Comparison of ENCODE assay signal across 1 cellular context in genomic region chr19:16185123-16185924, GRCh38.
TF ChIP-seq lines count a peak whose summit lies in the region.

Gene FAM32A (plus strand): TSS chr19:16185410. CDS start chr19:16185443, 33 bp downstream.

TF ChIP-seq in HepG2, 621 proteins besides CTCF, POLR2A, EP300 and RAD21 (continued from another document):
- TF ChIP-seq, protein P1, sequence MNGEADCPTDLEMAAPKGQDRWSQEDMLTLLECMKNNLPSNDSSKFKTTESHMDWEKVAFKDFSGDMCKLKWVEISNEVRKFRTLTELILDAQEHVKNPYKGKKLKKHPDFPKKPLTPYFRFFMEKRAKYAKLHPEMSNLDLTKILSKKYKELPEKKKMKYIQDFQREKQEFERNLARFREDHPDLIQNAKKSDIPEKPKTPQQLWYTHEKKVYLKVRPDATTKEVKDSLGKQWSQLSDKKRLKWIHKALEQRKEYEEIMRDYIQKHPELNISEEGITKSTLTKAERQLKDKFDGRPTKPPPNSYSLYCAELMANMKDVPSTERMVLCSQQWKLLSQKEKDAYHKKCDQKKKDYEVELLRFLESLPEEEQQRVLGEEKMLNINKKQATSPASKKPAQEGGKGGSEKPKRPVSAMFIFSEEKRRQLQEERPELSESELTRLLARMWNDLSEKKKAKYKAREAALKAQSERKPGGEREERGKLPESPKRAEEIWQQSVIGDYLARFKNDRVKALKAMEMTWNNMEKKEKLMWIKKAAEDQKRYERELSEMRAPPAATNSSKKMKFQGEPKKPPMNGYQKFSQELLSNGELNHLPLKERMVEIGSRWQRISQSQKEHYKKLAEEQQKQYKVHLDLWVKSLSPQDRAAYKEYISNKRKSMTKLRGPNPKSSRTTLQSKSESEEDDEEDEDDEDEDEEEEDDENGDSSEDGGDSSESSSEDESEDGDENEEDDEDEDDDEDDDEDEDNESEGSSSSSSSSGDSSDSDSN (CRISPR knock-in tag; IDR thresholded peaks at IDR 0.05), result peak; percentile 19; the same call in 1 of the 2 replicates
- TF ChIP-seq ZNF234 (CRISPR knock-in tag; conservative IDR thresholded peaks at IDR 0.05), result no peak
- no peak for TF ChIP-seq RFX1 (IDR thresholded peaks at IDR 0.05)
- TF ChIP-seq BRCA1 (CRISPR knock-in tag; IDR thresholded peaks at IDR 0.05), result 0 out of 2 replicates have a peak, but pooled peaks have one; percentile 72
- TF ChIP-seq, protein P2, sequence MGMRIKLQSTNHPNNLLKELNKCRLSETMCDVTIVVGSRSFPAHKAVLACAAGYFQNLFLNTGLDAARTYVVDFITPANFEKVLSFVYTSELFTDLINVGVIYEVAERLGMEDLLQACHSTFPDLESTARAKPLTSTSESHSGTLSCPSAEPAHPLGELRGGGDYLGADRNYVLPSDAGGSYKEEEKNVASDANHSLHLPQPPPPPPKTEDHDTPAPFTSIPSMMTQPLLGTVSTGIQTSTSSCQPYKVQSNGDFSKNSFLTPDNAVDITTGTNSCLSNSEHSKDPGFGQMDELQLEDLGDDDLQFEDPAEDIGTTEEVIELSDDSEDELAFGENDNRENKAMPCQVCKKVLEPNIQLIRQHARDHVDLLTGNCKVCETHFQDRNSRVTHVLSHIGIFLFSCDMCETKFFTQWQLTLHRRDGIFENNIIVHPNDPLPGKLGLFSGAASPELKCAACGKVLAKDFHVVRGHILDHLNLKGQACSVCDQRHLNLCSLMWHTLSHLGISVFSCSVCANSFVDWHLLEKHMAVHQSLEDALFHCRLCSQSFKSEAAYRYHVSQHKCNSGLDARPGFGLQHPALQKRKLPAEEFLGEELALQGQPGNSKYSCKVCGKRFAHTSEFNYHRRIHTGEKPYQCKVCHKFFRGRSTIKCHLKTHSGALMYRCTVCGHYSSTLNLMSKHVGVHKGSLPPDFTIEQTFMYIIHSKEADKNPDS (CRISPR knock-in tag; IDR thresholded peaks at IDR 0.05), result no peak
- TF ChIP-seq RFXAP (CRISPR knock-in tag; IDR thresholded peaks at IDR 0.05; ENCODE audit: borderline replicate concordance), result 0 out of 2 replicates have a peak, but pooled peaks have one; percentile 66
- TF ChIP-seq BORCS8-MEF2B (CRISPR knock-in tag; IDR thresholded peaks at IDR 0.05), result no peak
- no peak for TF ChIP-seq ARID5B (CRISPR knock-in tag; IDR thresholded peaks at IDR 0.05)
- TF ChIP-seq HDAC6 (IDR thresholded peaks at IDR 0.05; ENCODE audit: low read depth, low read length), result no peak
- TF ChIP-seq ZNF501 (CRISPR knock-in tag; IDR thresholded peaks at IDR 0.05), result peak; percentile 90
- TF ChIP-seq ZNF280D (CRISPR knock-in tag; IDR thresholded peaks at IDR 0.05), result peak; percentile 83
- 0 out of 2 replicates have a peak, but pooled peaks have one; percentile 14 for TF ChIP-seq HIVEP1 (CRISPR knock-in tag; IDR thresholded peaks at IDR 0.05)
- TF ChIP-seq DNMT3B (CRISPR knock-in tag; conservative IDR thresholded peaks at IDR 0.05), result 0 out of 2 replicates have a peak, but pooled peaks have one; percentile 19
- no peak for TF ChIP-seq ZMYM2 (CRISPR knock-in tag; IDR thresholded peaks at IDR 0.05)
- no peak for TF ChIP-seq ZNF776 (CRISPR knock-in tag; IDR thresholded peaks at IDR 0.05)
- TF ChIP-seq ELF3 (CRISPR knock-in tag; IDR thresholded peaks at IDR 0.05), result peak; percentile 59; the same call in 1 of the 2 replicates
